ENCODE assay signal across 1 cellular context in genomic region chr13:23608704-23609413, GRCh38.
TF ChIP-seq lines count a peak whose summit lies in the region.

No MANE protein-coding gene starts in this region.

TF ChIP-seq in HepG2, 621 proteins besides CTCF, POLR2A, EP300 and RAD21 (continued from another document):
- TF ChIP-seq SOX5 (CRISPR knock-in tag; IDR thresholded peaks at IDR 0.05; ENCODE audit: borderline replicate concordance) (0 out of 2 replicates have a peak, but pooled peaks have one; percentile 15), FOXA1 (IDR thresholded peaks at IDR 0.05) (no peak), FOXA1 (CRISPR knock-in tag; IDR thresholded peaks at IDR 0.05) (peak; percentile 53), ZBTB49 (CRISPR knock-in tag; IDR thresholded peaks at IDR 0.05; ENCODE audit: borderline replicate concordance) (no peak), ZNF513 (CRISPR knock-in tag; conservative IDR thresholded peaks at IDR 0.05) (no peak), ZEB1 (IDR thresholded peaks at IDR 0.05; ENCODE audit: insufficient replicate concordance, low read depth) (no peak), ZNF720 (CRISPR knock-in tag; IDR thresholded peaks at IDR 0.05) (no peak), MBNL3 (CRISPR knock-in tag; conservative IDR thresholded peaks at IDR 0.05) (no peak), ZFP37 (CRISPR knock-in tag; IDR thresholded peaks at IDR 0.05; ENCODE audit: borderline replicate concordance) (no peak), HOMEZ (CRISPR knock-in tag; IDR thresholded peaks at IDR 0.05; ENCODE audit: low read depth) (peak; percentile 63; the same call in 1 of the 2 replicates), ZNF543 (CRISPR knock-in tag; IDR thresholded peaks at IDR 0.05) (no peak), ATAD3A (CRISPR knock-in tag; IDR thresholded peaks at IDR 0.05) (no peak), SOX13 (IDR thresholded peaks at IDR 0.05) (no peak), SOX13 (CRISPR knock-in tag; conservative IDR thresholded peaks at IDR 0.05 in 1 of 2, IDR thresholded peaks at IDR 0.05 in 1 of 2) (peak in 1 of 2 experiments; percentile 27; a peak in 1 of 4 replicates), ZBTB38 (CRISPR knock-in tag; IDR thresholded peaks at IDR 0.05) (peak; percentile 91), ZNF589 (CRISPR knock-in tag; conservative IDR thresholded peaks at IDR 0.05) (no peak), ZNF772 (CRISPR knock-in tag; IDR thresholded peaks at IDR 0.05) (no peak), ZNF362 (CRISPR knock-in tag; IDR thresholded peaks at IDR 0.05; ENCODE audit: borderline replicate concordance) (no peak), FOXA3 (CRISPR knock-in tag; IDR thresholded peaks at IDR 0.05) (peak; percentile 21; the same call in 1 of the 2 replicates), RARG (CRISPR knock-in tag; IDR thresholded peaks at IDR 0.05; ENCODE audit: low read depth) (no peak), SNAI1 (CRISPR knock-in tag; IDR thresholded peaks at IDR 0.05; ENCODE audit: borderline replicate concordance) (no peak), ZNF547 (CRISPR knock-in tag; IDR thresholded peaks at IDR 0.05) (no peak), CEBPG (CRISPR knock-in tag; IDR thresholded peaks at IDR 0.05) (no peak), ZBTB33 (CRISPR knock-in tag; IDR thresholded peaks at IDR 0.05) (peak; percentile 91), ZNF687 (CRISPR knock-in tag; IDR thresholded peaks at IDR 0.05) (peak; percentile 47), ZNF768 (CRISPR knock-in tag; IDR thresholded peaks at IDR 0.05) (peak; percentile 68), ETS1 (CRISPR knock-in tag; IDR thresholded peaks at IDR 0.05) (no peak)
TF ChIP-seq in HepG2: peak in this region for 9.
